Comparison of ENCODE assay signal across 11 cellular contexts in the genomic region with DNA sequence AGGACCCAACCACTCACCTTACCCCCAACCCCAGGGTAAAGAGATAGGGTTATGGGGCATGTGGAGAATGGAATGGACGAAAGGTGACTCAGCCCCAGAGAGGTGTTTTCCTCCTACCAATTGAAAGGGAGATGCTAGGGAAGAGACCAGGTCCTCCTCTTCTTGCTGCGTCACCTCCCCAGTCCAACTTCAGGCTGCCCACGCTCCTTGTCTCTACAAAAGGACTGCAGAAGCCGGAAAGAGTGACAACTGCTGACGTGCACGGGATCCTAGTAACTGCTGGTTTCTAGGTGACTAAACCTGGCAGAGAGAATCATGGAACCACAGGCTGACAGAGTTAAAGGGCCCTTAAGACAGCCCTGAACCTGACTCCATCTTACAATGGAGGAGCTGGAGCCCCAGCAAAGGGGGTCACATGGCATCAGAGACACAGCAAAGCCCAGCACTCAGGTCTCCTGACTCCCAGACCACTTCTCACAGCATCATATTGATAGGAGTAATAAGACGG. TPM values are rescaled to one million over a fixed set of nuclear protein-coding genes. Genes with fewer than 3 reads are reported as not detected.
DNase-seq lines count a peak whose midpoint lies in the region; ATAC-seq and TF ChIP-seq lines count a peak whose summit lies in the region.
"Had no signal": no experiment of that assay in that cellular context is flagged by ENCODE, and none has a peak within 500 bp of the region (broad histone marks: within the 10 kb centered on the region; RNA-seq: fewer than 3 reads in every experiment).

No MANE protein-coding gene starts in this region.

- H3K27me3 Mint-ChIP-seq in activated CD4-positive, alpha-beta T cell treated with anti-CD3 and anti-CD28 coated beads for 36 hours: peaks cover 10% of the 10 kb centered on the region
- peaks cover 15% of the 10 kb centered on the region for H3K27me3 Mint-ChIP-seq in activated T-helper 1 cell treated with anti-CD3 and anti-CD28 coated beads, Interleukin-12 subunit alpha, Interleukin-12 subunit beta, Interleukin-2, Interleukin-4 antibody, amounts not matched to agents 30 ng/mL and 10 ng/mL and 1 ng/mL, durations not matched to agents 14 hours and 24 hours and 36 hours (ENCODE audit: insufficient read depth)

- CTCF ChIA-PET in activated CD4-positive, alpha-beta T cell treated with anti-CD3 and anti-CD28 coated beads for 36 hours (lab: Charles Lee): interaction anchor here (0.6 kb wide), 1 partner anchor 95 kb away, joined by 5 read pairs; no protein-coding TSS in a partner anchor

- H3K4me3 ChIP-seq in mucosa of rectum (ENCODE audit: low read length in 2 of 2): peak overlapping the region in 1 of 2 donors; percentile 70
- H3K4me3 ChIP-seq in thoracic aorta: peak overlapping the region; percentile 88

- intact Hi-C loops in activated CD4-positive, alpha-beta T cell treated with anti-CD3 and anti-CD28 coated beads for 36 hours (cut with DNase I, micrococcal nuclease): no loop called here
- intact Hi-C loops in activated T-helper 1 cell treated with anti-CD3 and anti-CD28 coated beads, Interleukin-12 subunit alpha, Interleukin-12 subunit beta, Interleukin-2, Interleukin-4 antibody, amounts not matched to agents 30 ng/mL and 10 ng/mL and 1 ng/mL, durations not matched to agents 14 hours and 24 hours and 36 hours (cut with micrococcal nuclease): no loop called here

- H3K36me3 ChIP-seq in mucosa of rectum (ENCODE audit: control insufficient read depth in 2 of 2, insufficient read depth in 2 of 2, low read length in 2 of 2) (peaks cover 7 to 8% of the 10 kb centered on the region in 2 donors), thoracic aorta (peaks cover 22% of the 10 kb centered on the region)

- H3K36me3 Mint-ChIP-seq in activated CD4-positive, alpha-beta T cell treated with anti-CD3 and anti-CD28 coated beads for 36 hours (ENCODE audit: low read depth): peaks cover 16% of the 10 kb centered on the region
- peaks cover 40% of the 10 kb centered on the region for H3K36me3 Mint-ChIP-seq in activated T-helper 1 cell treated with anti-CD3 and anti-CD28 coated beads, Interleukin-12 subunit alpha, Interleukin-12 subunit beta, Interleukin-2, Interleukin-4 antibody, amounts not matched to agents 30 ng/mL and 10 ng/mL and 1 ng/mL, durations not matched to agents 14 hours and 24 hours and 36 hours (ENCODE audit: low read depth)

- H3K4me3 Mint-ChIP-seq in activated CD4-positive, alpha-beta T cell treated with anti-CD3 and anti-CD28 coated beads for 36 hours: no peak overlapping the region
- H3K4me3 Mint-ChIP-seq in activated T-helper 1 cell treated with anti-CD3 and anti-CD28 coated beads, Interleukin-12 subunit alpha, Interleukin-12 subunit beta, Interleukin-2, Interleukin-4 antibody, amounts not matched to agents 30 ng/mL and 10 ng/mL and 1 ng/mL, durations not matched to agents 14 hours and 24 hours and 36 hours: no peak overlapping the region
- H3K4me3 Mint-ChIP-seq: stimulated activated naive CD8-positive, alpha-beta T cell treated with anti-CD3 and anti-CD28 coated beads, Interleukin-15, Interleukin-2, amounts not matched to agents 100 ng/mL and 50 ng/mL, for 24 hours had no signal

- no peaks in the 10 kb centered on the region for H3K9me3 Mint-ChIP-seq in activated CD4-positive, alpha-beta T cell treated with anti-CD3 and anti-CD28 coated beads for 36 hours (ENCODE audit: low read depth)
- no peaks in the 10 kb centered on the region for H3K9me3 Mint-ChIP-seq in activated T-helper 1 cell treated with anti-CD3 and anti-CD28 coated beads, Interleukin-12 subunit alpha, Interleukin-12 subunit beta, Interleukin-2, Interleukin-4 antibody, amounts not matched to agents 30 ng/mL and 10 ng/mL and 1 ng/mL, durations not matched to agents 14 hours and 24 hours and 36 hours
- H3K9me3 Mint-ChIP-seq: activated naive CD4-positive, alpha-beta T cell treated with anti-CD3 and anti-CD28 coated beads, Interleukin-2, amount 50 U/mL, for 72 hours; stimulated activated naive CD8-positive, alpha-beta T cell treated with anti-CD3 and anti-CD28 coated beads, Interleukin-15, Interleukin-2, amounts not matched to agents 100 ng/mL and 50 ng/mL, for 24 hours had no signal

- POLR2A ChIA-PET in activated CD4-positive, alpha-beta T cell treated with anti-CD3 and anti-CD28 coated beads for 36 hours (lab: Charles Lee): interaction anchor here (1.0 kb wide), 1 partner anchor 142 kb away, joined by 4 read pairs; no protein-coding TSS in a partner anchor

- H3K4me1 ChIP-seq in mucosa of rectum (ENCODE audit: control insufficient read depth in 2 of 2, insufficient read depth in 2 of 2, low read length in 2 of 2): peaks cover 17 to 21% of the 10 kb centered on the region in 2 donors
- peaks cover 40 to 54% of the 10 kb centered on the region in 2 donors for H3K4me1 ChIP-seq in thoracic aorta (ENCODE audit: control insufficient read depth in 1 of 2, low read depth in 2 of 2)

- H3K9me3 ChIP-seq in mucosa of rectum (ENCODE audit: control insufficient read depth in 2 of 2, low read length in 2 of 2) (no peaks in the 10 kb centered on the region), thoracic aorta (no peaks in the 10 kb centered on the region)

- H3K4me1 Mint-ChIP-seq in activated CD4-positive, alpha-beta T cell treated with anti-CD3 and anti-CD28 coated beads for 36 hours: peaks cover 21% of the 10 kb centered on the region
- peaks cover 17% of the 10 kb centered on the region for H3K4me1 Mint-ChIP-seq in activated T-helper 1 cell treated with anti-CD3 and anti-CD28 coated beads, Interleukin-12 subunit alpha, Interleukin-12 subunit beta, Interleukin-2, Interleukin-4 antibody, amounts not matched to agents 30 ng/mL and 10 ng/mL and 1 ng/mL, durations not matched to agents 14 hours and 24 hours and 36 hours (ENCODE audit: low read depth)

- H3K27me3 ChIP-seq in mucosa of rectum (ENCODE audit: control insufficient read depth in 2 of 2, insufficient read depth in 2 of 2, low read length in 2 of 2) (no peaks in the 10 kb centered on the region), thoracic aorta (replicated peaks; ENCODE audit: insufficient read depth) (no peaks in the 10 kb centered on the region)

- H3K27ac Mint-ChIP-seq in activated CD4-positive, alpha-beta T cell treated with anti-CD3 and anti-CD28 coated beads for 36 hours: no peak overlapping the region
- no peak overlapping the region for H3K27ac Mint-ChIP-seq in activated T-helper 1 cell treated with anti-CD3 and anti-CD28 coated beads, Interleukin-12 subunit alpha, Interleukin-12 subunit beta, Interleukin-2, Interleukin-4 antibody, amounts not matched to agents 30 ng/mL and 10 ng/mL and 1 ng/mL, durations not matched to agents 14 hours and 24 hours and 36 hours
- H3K27ac Mint-ChIP-seq: activated naive CD4-positive, alpha-beta T cell treated with anti-CD3 and anti-CD28 coated beads, Interleukin-2, amount 50 U/mL, for 72 hours; stimulated activated naive CD8-positive, alpha-beta T cell treated with anti-CD3 and anti-CD28 coated beads, Interleukin-15, Interleukin-2, amounts not matched to agents 100 ng/mL and 50 ng/mL, for 24 hours had no signal

- H3K9ac ChIP-seq in mucosa of rectum (ENCODE audit: low read depth in 1 of 2, low read length in 2 of 2): peak overlapping the region in 1 of 2 donors; percentile 1

- peak; percentile 41 for DNase-seq in activated CD4-positive, alpha-beta T cell treated with anti-CD3 and anti-CD28 coated beads for 36 hours
- DNase-seq in activated CD4-positive, alpha-beta T cell treated with anti-CD3 and anti-CD28 coated beads, Interleukin-2, amount 50 U/mL, for 4 hours: no peak
- DNase-seq in thoracic aorta (ENCODE audit: low spot score): no peak
- DNase-seq in activated T-helper 1 cell treated with anti-CD3 and anti-CD28 coated beads, Interleukin-12 subunit alpha, Interleukin-12 subunit beta, Interleukin-2, Interleukin-4 antibody, amounts not matched to agents 30 ng/mL and 10 ng/mL and 1 ng/mL, durations not matched to agents 14 hours and 24 hours and 36 hours (ENCODE audit: low spot score): no peak
- DNase-seq: GF-D8 had no signal

- no peak for TF ChIP-seq CTCF in thoracic aorta (IDR thresholded peaks at IDR 0.05)

- ATAC-seq in activated CD4-positive, alpha-beta T cell treated with anti-CD3 and anti-CD28 coated beads for 36 hours: peak; percentile 45
- ATAC-seq in esophagus mucosa (peak; percentile 55), thoracic aorta (ENCODE audit: insufficient number of reproducible peaks, low FRiP score, low read depth) (peak; percentile 71), GM21515 (IDR thresholded peaks at IDR 0.05; ENCODE audit: unreplicated experiment) (no peak), HG03159 (IDR thresholded peaks at IDR 0.05; ENCODE audit: unreplicated experiment) (no peak)

- H3K27ac ChIP-seq in mucosa of rectum (ENCODE audit: low read depth in 2 of 2, low read length in 2 of 2) (peak overlapping the region; percentile 63 to 80), thoracic aorta (peak overlapping the region; percentile 82 to 98)

RNA-seq across cellular contexts. Expression of gene GPX3, which starts 2.2 kb away (rescaled TPM):
- not detected for total RNA-seq in activated CD4-positive, alpha-beta T cell treated with anti-CD3 and anti-CD28 coated beads for 36 hours
- total RNA-seq in esophagus mucosa (125 TPM), thoracic aorta (1,000 to 10,000 TPM; 1,240 to 1,874 TPM)
- total RNA-seq in activated T-helper 1 cell treated with anti-CD3 and anti-CD28 coated beads, Interleukin-12 subunit alpha, Interleukin-12 subunit beta, Interleukin-2, Interleukin-4 antibody, amounts not matched to agents 30 ng/mL and 10 ng/mL and 1 ng/mL, durations not matched to agents 14 hours and 24 hours and 36 hours: not detected in 2 replicates

RNA-seq across cellular contexts. Expression of gene TNIP1, which starts 58.3 kb away (rescaled TPM):
- total RNA-seq in activated CD4-positive, alpha-beta T cell treated with anti-CD3 and anti-CD28 coated beads for 36 hours: 100 to 1,000 TPM; 351 to 408 TPM
- 71.5 TPM for total RNA-seq in esophagus mucosa
- total RNA-seq in thoracic aorta: 100 to 1,000 TPM in 1 of 2 donors, 10 to 100 TPM in 1; 77.4 to 103 TPM
- 287 and 304 TPM in 2 replicates for total RNA-seq in activated T-helper 1 cell treated with anti-CD3 and anti-CD28 coated beads, Interleukin-12 subunit alpha, Interleukin-12 subunit beta, Interleukin-2, Interleukin-4 antibody, amounts not matched to agents 30 ng/mL and 10 ng/mL and 1 ng/mL, durations not matched to agents 14 hours and 24 hours and 36 hours

Comparison
In these comparisons a context has a peak if more than half of its experiments do, and no peak if none do; other contexts are left out.
1. ATAC-seq: peak in activated CD4-positive, alpha-beta T cell treated with anti-CD3 and anti-CD28 coated beads for 36 hours (single experiment), esophagus mucosa (single experiment) and thoracic aorta (single experiment); none in GM21515 (single experiment) and HG03159 (single experiment).
2. RNA of gene GPX3, which starts 2.2 kb away (total RNA-seq): 1,240 to 1,874 TPM in thoracic aorta and 125 TPM in esophagus mucosa (single experiment); not detected in activated T-helper 1 cell treated with anti-CD3 and anti-CD28 coated beads, Interleukin-12 subunit alpha, Interleukin-12 subunit beta, Interleukin-2, Interleukin-4 antibody, amounts not matched to agents 30 ng/mL and 10 ng/mL and 1 ng/mL, durations not matched to agents 14 hours and 24 hours and 36 hours and not detected in activated CD4-positive, alpha-beta T cell treated with anti-CD3 and anti-CD28 coated beads for 36 hours; every median in the first group is over 10 times any median in the second.